Comparison of ENCODE assay signal across 17 cellular contexts in genomic region chr12:120481022-120481767, GRCh38. TPM values are rescaled to one million over a fixed set of nuclear protein-coding genes. Genes with fewer than 3 reads are reported as not detected.
A peak's percentile ranks its signal among the peaks of the same experiment; 100 is the strongest.
DNase-seq lines count a peak whose midpoint lies in the region; ATAC-seq and TF ChIP-seq lines count a peak whose summit lies in the region.
"Had no signal": no experiment of that assay in that cellular context is flagged by ENCODE, and none has a peak within 500 bp of the region (broad histone marks: within the 10 kb centered on the region; RNA-seq: fewer than 3 reads in every experiment).

No MANE protein-coding gene starts in this region.

- H4K8ac ChIP-seq in neuronal stem cell (ENCODE audit: low read depth, low read length): no peak overlapping the region

- POLR2A ChIA-PET in CD8-positive, alpha-beta T cell (lab: Charles Lee): interaction anchor here (0.7 to 1.6 kb wide), 3 partner anchors 17 to 55 kb away, joined by 4 read pairs; no protein-coding TSS in a partner anchor

- no peaks in the 10 kb centered on the region for H3K9me3 ChIP-seq in CD8-positive, alpha-beta T cell (ENCODE audit: low read length)
- H3K9me3 ChIP-seq in Loucy (ENCODE audit: insufficient read depth, low read depth, low read length) (no peaks in the 10 kb centered on the region), neuronal stem cell (replicated peaks in 1 of 2; ENCODE audit: control insufficient read depth in 2 of 2, insufficient read depth in 1 of 2, low read depth in 1 of 2, low read length in 2 of 2) (no peaks in the 10 kb centered on the region)

- no peak for TF ChIP-seq CTCF in CD8-positive, alpha-beta T cell (IDR thresholded peaks at IDR 0.05)
- no peak for TF ChIP-seq CTCF in Loucy (conservative IDR thresholded peaks at IDR 0.05; ENCODE audit: low read length)

- H2BK120ac ChIP-seq in neuronal stem cell (ENCODE audit: low read depth, low read length): no peak overlapping the region

- peak in 1 of 7 experiments; percentile 8 for DNase-seq in CD8-positive, alpha-beta T cell
- DNase-seq in central memory CD8-positive, alpha-beta T cell (ENCODE audit: low spot score in 2 of 2): peak in 1 of 2 donors; percentile 31
- DNase-seq in neuronal stem cell (ENCODE audit: low spot score) (no peak), NAMALWA (ENCODE audit: low spot score) (no peak)
- DNase-seq: CD4-positive, alpha-beta T cell; DND-41; GF-D8; MV-4-11; NCI-H1436; NCI-H2029 treated with DMSO at 0.1 percent for 48 hours; NCI-H510A; NCI-H82; SHP77 treated with DMSO at 0.1 percent for 48 hours had no signal

- no peak overlapping the region for H3K4me3 ChIP-seq in CD8-positive, alpha-beta T cell (ENCODE audit: low read depth, low read length)
- H3K4me3 ChIP-seq in Loucy (ENCODE audit: low read length, poor library complexity, severe bottlenecking): no peak overlapping the region
- H3K4me3 ChIP-seq in neuronal stem cell (ENCODE audit: low read length in 2 of 2): no peak overlapping the region

- intact Hi-C loops in CD8-positive, alpha-beta T cell (cut with DNase I, micrococcal nuclease): no loop called here

- no peak overlapping the region for H4K91ac ChIP-seq in neuronal stem cell (ENCODE audit: low read depth, low read length, poor library complexity)

- H3K4me2 ChIP-seq in Loucy (ENCODE audit: low read depth, low read length, poor library complexity, severe bottlenecking): peak overlapping the region; percentile 37
- H3K4me2 ChIP-seq in neuronal stem cell (ENCODE audit: insufficient read depth, low read length, poor library complexity, severe bottlenecking): no peak overlapping the region

- H3K4me1 Mint-ChIP-seq in CD8-positive, alpha-beta T cell (ENCODE audit: low read depth): peaks cover 21% of the 10 kb centered on the region
- H3K4me1 Mint-ChIP-seq in central memory CD8-positive, alpha-beta T cell: peaks cover 42% of the 10 kb centered on the region

- H2AFZ ChIP-seq in Loucy (ENCODE audit: low read length) (no peak overlapping the region), neuronal stem cell (ENCODE audit: low read length) (no peak overlapping the region)

- H3K27me3 ChIP-seq in CD8-positive, alpha-beta T cell (ENCODE audit: insufficient read depth, low read length): no peaks in the 10 kb centered on the region
- H3K27me3 ChIP-seq in Loucy (ENCODE audit: insufficient read depth, low read length, poor library complexity, severe bottlenecking) (no peaks in the 10 kb centered on the region), neuronal stem cell (ENCODE audit: control insufficient read depth in 3 of 3, insufficient read depth in 3 of 3, low read depth in 1 of 3, low read length in 3 of 3) (no peaks in the 10 kb centered on the region)

- CTCF ChIA-PET in CD8-positive, alpha-beta T cell (lab: Charles Lee): interaction anchor here (0.9 kb wide), 2 partner anchors 11 to 107 kb away, joined by 3 read pairs; no protein-coding TSS in a partner anchor

- H3K4me3 Mint-ChIP-seq in CD8-positive, alpha-beta T cell: peak overlapping the region; percentile 37
- H3K4me3 Mint-ChIP-seq in central memory CD8-positive, alpha-beta T cell: peak overlapping the region; percentile 61
- H3K4me3 Mint-ChIP-seq: B cell; CD4-positive, alpha-beta T cell had no signal

- no peaks in the 10 kb centered on the region for H3K79me2 ChIP-seq in Loucy (ENCODE audit: insufficient read depth, low read length)

- no peak overlapping the region for H3K9ac ChIP-seq in Loucy (ENCODE audit: low read depth, low read length, poor library complexity, severe bottlenecking)
- H3K9ac ChIP-seq in neuronal stem cell (ENCODE audit: low read depth, low read length, poor library complexity): no peak overlapping the region

- no peak overlapping the region for H3K27ac ChIP-seq in CD8-positive, alpha-beta T cell (ENCODE audit: low read depth, low read length)
- H3K27ac ChIP-seq in neuronal stem cell (replicated peaks; ENCODE audit: low read length): no peak overlapping the region

- whole genome bisulfite sequencing in neuronal stem cell (ENCODE audit: extremely low coverage in 2 of 2, insufficient read length in 2 of 2, insufficient replicate concordance in 1 of 2), 2 donors: no CpG with 5 or more reads among the region's 9 CpGs

- no peak overlapping the region for H3K4ac ChIP-seq in neuronal stem cell (ENCODE audit: low read length)

- H3K9me2 ChIP-seq in Loucy (replicated peaks; ENCODE audit: low read depth, low read length): no peaks in the 10 kb centered on the region

- H3K4me1 ChIP-seq in CD8-positive, alpha-beta T cell (ENCODE audit: insufficient read depth, low read length): peaks cover 7% of the 10 kb centered on the region
- H3K4me1 ChIP-seq in Loucy (ENCODE audit: insufficient read depth, low read length, poor library complexity, severe bottlenecking): peaks cover 18% of the 10 kb centered on the region
- H3K4me1 ChIP-seq in neuronal stem cell (ENCODE audit: control insufficient read depth in 2 of 2, insufficient read depth in 1 of 2, low read depth in 1 of 2, low read length in 2 of 2): peaks cover 0 to 4% of the 10 kb centered on the region in 2 donors

- no peaks in the 10 kb centered on the region for H4K20me1 ChIP-seq in Loucy (ENCODE audit: insufficient read depth, low read length, poor library complexity, severe bottlenecking)

- H2BK5ac ChIP-seq in neuronal stem cell (ENCODE audit: low read length): no peak overlapping the region

- no peak overlapping the region for H3K23ac ChIP-seq in neuronal stem cell (ENCODE audit: low read depth, low read length, poor library complexity)

- ATAC-seq in CD8-positive, alpha-beta T cell: peak; percentile 82
- ATAC-seq in central memory CD8-positive, alpha-beta T cell (replicated peaks; ENCODE audit: extremely low read depth, poor library complexity, severe bottlenecking): peak; percentile 99
- no peak for ATAC-seq in HG03159 (IDR thresholded peaks at IDR 0.05; ENCODE audit: unreplicated experiment)
- ATAC-seq in GM19452 (IDR thresholded peaks at IDR 0.05; ENCODE audit: unreplicated experiment): no peak

- H3K36me3 ChIP-seq in CD8-positive, alpha-beta T cell (ENCODE audit: insufficient read depth, low read length): no peaks in the 10 kb centered on the region
- no peaks in the 10 kb centered on the region for H3K36me3 ChIP-seq in Loucy (ENCODE audit: insufficient read depth, low read length)
- H3K36me3 ChIP-seq in neuronal stem cell (replicated peaks in 1 of 2; ENCODE audit: control insufficient read depth in 2 of 2, insufficient read depth in 2 of 2, low read length in 2 of 2): peaks cover 0 to 2% of the 10 kb centered on the region in 2 donors

- peaks cover 3% of the 10 kb centered on the region for H3K36me3 Mint-ChIP-seq in CD8-positive, alpha-beta T cell
- H3K36me3 Mint-ChIP-seq in central memory CD8-positive, alpha-beta T cell (ENCODE audit: insufficient read depth): peaks cover 1% of the 10 kb centered on the region

- no peak overlapping the region for H2AK5ac ChIP-seq in neuronal stem cell (ENCODE audit: low read depth, low read length)

- H3K14ac ChIP-seq in neuronal stem cell (ENCODE audit: low read length): no peak overlapping the region

- peak overlapping the region; percentile 30 for H2BK15ac ChIP-seq in neuronal stem cell (ENCODE audit: low read length)

- H2BK12ac ChIP-seq in neuronal stem cell (ENCODE audit: low read length): no peak overlapping the region

- H3K18ac ChIP-seq in neuronal stem cell (ENCODE audit: low read length): no peak overlapping the region

- peak overlapping the region; percentile 66 for H3K27ac Mint-ChIP-seq in CD8-positive, alpha-beta T cell
- peak overlapping the region; percentile 99 for H3K27ac Mint-ChIP-seq in central memory CD8-positive, alpha-beta T cell (ENCODE audit: low read depth)
- H3K27ac Mint-ChIP-seq: B cell; CD4-positive, alpha-beta T cell had no signal

- no peaks in the 10 kb centered on the region for H3K9me3 Mint-ChIP-seq in CD8-positive, alpha-beta T cell
- H3K9me3 Mint-ChIP-seq in central memory CD8-positive, alpha-beta T cell: no peaks in the 10 kb centered on the region
- H3K9me3 Mint-ChIP-seq: CD4-positive, alpha-beta T cell had no signal

- H3K79me1 ChIP-seq in neuronal stem cell (ENCODE audit: low read depth, low read length): no peaks in the 10 kb centered on the region

- no peaks in the 10 kb centered on the region for H3F3A ChIP-seq in Loucy (ENCODE audit: low read depth)

- no peaks in the 10 kb centered on the region for H3K27me3 Mint-ChIP-seq in CD8-positive, alpha-beta T cell (ENCODE audit: low read depth)
- H3K27me3 Mint-ChIP-seq in central memory CD8-positive, alpha-beta T cell: no peaks in the 10 kb centered on the region
- H3K27me3 Mint-ChIP-seq: B cell; CD4-positive, alpha-beta T cell had no signal

RNA-seq across cellular contexts. Expression of gene SRSF9, which starts 11.6 kb away (rescaled TPM):
- 100 to 1,000 TPM; 137 to 139 TPM for total RNA-seq in CD8-positive, alpha-beta T cell
- 234 TPM for polyA plus RNA-seq in neuronal stem cell (2013, experiment 1 of 2)
- polyA plus RNA-seq in neuronal stem cell (2013, experiment 2 of 2): 239 TPM

RNA-seq across cellular contexts. Expression of gene DYNLL1, which starts 14.7 kb away (rescaled TPM):
- 10 to 100 TPM; 25.9 to 26.1 TPM for total RNA-seq in CD8-positive, alpha-beta T cell
- 268 TPM for polyA plus RNA-seq in neuronal stem cell (2013, experiment 1 of 2)
- polyA plus RNA-seq in neuronal stem cell (2013, experiment 2 of 2): 269 TPM

RNA-seq across cellular contexts. Expression of gene GATC, which starts 35.0 kb away (rescaled TPM):
- 10 to 100 TPM; 16.6 to 17.3 TPM for total RNA-seq in CD8-positive, alpha-beta T cell
- 27.6 TPM for polyA plus RNA-seq in neuronal stem cell (2013, experiment 1 of 2)
- polyA plus RNA-seq in neuronal stem cell (2013, experiment 2 of 2): 28.7 TPM

RNA-seq across cellular contexts. Expression of gene TRIAP1, which starts 35.0 kb away (rescaled TPM):
- total RNA-seq in CD8-positive, alpha-beta T cell: 10 to 100 TPM; 35.8 to 36.0 TPM
- 54.2 TPM for polyA plus RNA-seq in neuronal stem cell (2013, experiment 1 of 2)
- 55.2 TPM for polyA plus RNA-seq in neuronal stem cell (2013, experiment 2 of 2)

RNA-seq across cellular contexts. Expression of gene COX6A1, which starts 43.3 kb away (rescaled TPM):
- 100 to 1,000 TPM; 118 to 124 TPM for total RNA-seq in CD8-positive, alpha-beta T cell
- polyA plus RNA-seq in neuronal stem cell (2013, experiment 1 of 2): 664 TPM
- 679 TPM for polyA plus RNA-seq in neuronal stem cell (2013, experiment 2 of 2)

Comparison
In these comparisons a context has a peak if more than half of its experiments do, and no peak if none do; other contexts are left out.
1. ATAC-seq: peak in CD8-positive, alpha-beta T cell (single experiment) and central memory CD8-positive, alpha-beta T cell (single experiment); none in HG03159 (single experiment) and GM19452 (single experiment).